ENCODE assay signal across 37 cellular contexts in genomic region chr15:101805605-101806345, GRCh38. TPM values are rescaled to one million over a fixed set of nuclear protein-coding genes. Genes with fewer than 3 reads are reported as not detected.
"Had no signal": no experiment of that assay in that cellular context is flagged by ENCODE, and none has a peak within 500 bp of the region (broad histone marks: within the 10 kb centered on the region; RNA-seq: fewer than 3 reads in every experiment).

No MANE protein-coding gene starts in this region.

- H3K27ac Mint-ChIP-seq: activated naive CD8-positive, alpha-beta T cell treated with anti-CD3 and anti-CD28 coated beads for 36 hours; memory B cell; natural killer cell treated with Interleukin-12 subunit alpha and Interleukin-12 subunit beta and Interleukin-15 and Interleukin-18, amount 100 ng/mL, for 72 hours; stimulated activated naive CD8-positive, alpha-beta T cell treated with anti-CD3 and anti-CD28 coated beads, Interleukin-15, Interleukin-2, amounts not matched to agents 100 ng/mL and 50 ng/mL, for 24 hours had no signal

- H3K27me3 Mint-ChIP-seq: activated naive CD8-positive, alpha-beta T cell treated with anti-CD3 and anti-CD28 coated beads for 36 hours had no signal

- H3K36me3 ChIP-seq: adrenal gland, neutrophil, right lobe of liver, thoracic aorta, vagina had no signal

- DNase-seq: activated CD4-positive, alpha-beta T cell treated with anti-CD3 and anti-CD28 coated beads for 4 hours; activated CD4-positive, alpha-beta T cell treated with anti-CD3 and anti-CD28 coated beads, Interleukin-2, amount 50 U/mL, for 4 hours; activated effector memory CD4-positive, alpha-beta T cell treated with Interleukin-2 at 50 U/mL for 16 hours; activated naive CD4-positive, alpha-beta T cell treated with Interleukin-2 at 50 U/mL for 16 hours; activated naive CD8-positive, alpha-beta T cell treated with anti-CD3 and anti-CD28 coated beads for 36 hours; activated T-cell treated with anti-CD3 and anti-CD28 coated beads for 4 hours; adrenal gland; aorta; body of pancreas; cortex of kidney; foreskin fibroblast; head of caudate nucleus; hippocampal formation; left colon; right lobe of liver; stimulated activated CD4-positive, alpha-beta T cell treated with anti-CD3 and anti-CD28 coated beads, Interleukin-2, amount 100 ng/mL, for 48 hours; T-helper 1 cell; trophoblast cell had no signal

- H3K9me3 Mint-ChIP-seq: activated naive CD8-positive, alpha-beta T cell treated with anti-CD3 and anti-CD28 coated beads for 36 hours; memory B cell; natural killer cell treated with Interleukin-12 subunit alpha and Interleukin-12 subunit beta and Interleukin-15 and Interleukin-18, amount 100 ng/mL, for 72 hours; stimulated activated naive CD8-positive, alpha-beta T cell treated with anti-CD3 and anti-CD28 coated beads, Interleukin-15, Interleukin-2, amounts not matched to agents 100 ng/mL and 50 ng/mL, for 24 hours had no signal

- H3K4me1 Mint-ChIP-seq: activated naive CD8-positive, alpha-beta T cell treated with anti-CD3 and anti-CD28 coated beads for 36 hours; memory B cell had no signal

- H3K4me3 Mint-ChIP-seq: activated naive CD8-positive, alpha-beta T cell treated with anti-CD3 and anti-CD28 coated beads for 36 hours; memory B cell; natural killer cell treated with Interleukin-12 subunit alpha and Interleukin-12 subunit beta and Interleukin-15 and Interleukin-18, amount 100 ng/mL, for 72 hours; stimulated activated naive CD8-positive, alpha-beta T cell treated with anti-CD3 and anti-CD28 coated beads, Interleukin-15, Interleukin-2, amounts not matched to agents 100 ng/mL and 50 ng/mL, for 24 hours had no signal

- H3K4me1 ChIP-seq: adrenal gland, body of pancreas, right lobe of liver, vagina had no signal

- H3K27me3 ChIP-seq: adrenal gland, body of pancreas, right lobe of liver, vagina had no signal

- H3K4me3 ChIP-seq: adrenal gland, body of pancreas, right lobe of liver, thoracic aorta, vagina had no signal

- ATAC-seq: body of pancreas; esophagus mucosa; left colon; natural killer cell treated with Interleukin-12 subunit alpha and Interleukin-12 subunit beta and Interleukin-15 and Interleukin-18, amount 100 ng/mL, for 72 hours; right lobe of liver had no signal

- H3K36me3 Mint-ChIP-seq: activated naive CD8-positive, alpha-beta T cell treated with anti-CD3 and anti-CD28 coated beads for 36 hours; memory B cell; natural killer cell treated with Interleukin-12 subunit alpha and Interleukin-12 subunit beta and Interleukin-15 and Interleukin-18, amount 100 ng/mL, for 72 hours had no signal

- H3K9me3 ChIP-seq: adrenal gland, body of pancreas, neutrophil, right lobe of liver, thoracic aorta, vagina had no signal

- H3K27ac ChIP-seq: adrenal gland, body of pancreas, neutrophil, right lobe of liver, thoracic aorta, vagina, VCaP had no signal

- FAIRE-seq: endothelial cell of umbilical vein, keratinocyte had no signal

RNA-seq across cellular contexts. Expression of gene OR4F6, which starts 2.5 kb away (rescaled TPM):
- total RNA-seq: activated naive CD8-positive, alpha-beta T cell treated with anti-CD3 and anti-CD28 coated beads for 36 hours; adrenal gland; aorta; body of pancreas; cardiac septum; cerebellum; endothelial cell of umbilical vein; esophagus mucosa; left colon; liver; mononuclear cell; natural killer cell treated with Interleukin-12 subunit alpha and Interleukin-12 subunit beta and Interleukin-15 and Interleukin-18, amount 100 ng/mL, for 72 hours; osteocyte; posterior vena cava; renal cortical epithelial cell; right lobe of liver; skeletal muscle tissue; subcutaneous adipose tissue; thoracic aorta; vagina had no signal
- polyA plus RNA-seq: adrenal gland, aorta, endothelial cell of umbilical vein, keratinocyte, liver had no signal

RNA-seq across cellular contexts. Expression of gene OR4F15, which starts 6.2 kb away (rescaled TPM):
- total RNA-seq: activated naive CD8-positive, alpha-beta T cell treated with anti-CD3 and anti-CD28 coated beads for 36 hours; adrenal gland; aorta; body of pancreas; cardiac septum; cerebellum; endothelial cell of umbilical vein; esophagus mucosa; left colon; liver; mononuclear cell; natural killer cell treated with Interleukin-12 subunit alpha and Interleukin-12 subunit beta and Interleukin-15 and Interleukin-18, amount 100 ng/mL, for 72 hours; osteocyte; posterior vena cava; right lobe of liver; skeletal muscle tissue; subcutaneous adipose tissue; thoracic aorta; vagina had no signal
- polyA plus RNA-seq: adrenal gland, aorta, endothelial cell of umbilical vein, keratinocyte, liver had no signal
